ENCODE assay signal across 15 cellular contexts in genomic region chr4:122588453-122589238, GRCh38. TPM values are rescaled to one million over a fixed set of nuclear protein-coding genes. Genes with fewer than 3 reads are reported as not detected.
DNase-seq lines count a peak whose midpoint lies in the region; ATAC-seq and TF ChIP-seq lines count a peak whose summit lies in the region.
"Had no signal": no experiment of that assay in that cellular context is flagged by ENCODE, and none has a peak within 500 bp of the region (broad histone marks: within the 10 kb centered on the region; RNA-seq: fewer than 3 reads in every experiment).

No MANE protein-coding gene starts in this region.

- H3K4me3 ChIP-seq in mammary epithelial cell (replicated peaks in 1 of 3; ENCODE audit: insufficient read depth in 1 of 3, low read depth in 2 of 3, low read length in 3 of 3), result no peak overlapping the region
- no peak overlapping the region for H3K4me3 ChIP-seq in PC-3 (ENCODE audit: low read length)
- no peak overlapping the region for H3K4me3 ChIP-seq in upper lobe of right lung

- H3K4me2 ChIP-seq in mammary epithelial cell (ENCODE audit: insufficient read depth, low read depth, low read length), result no peak overlapping the region
- H3K4me2 ChIP-seq in PC-3 (ENCODE audit: low read length), result no peak overlapping the region

- H2AFZ ChIP-seq in mammary epithelial cell (ENCODE audit: low read depth, low read length) (no peak overlapping the region), PC-3 (ENCODE audit: low read length) (no peak overlapping the region)

- BruUV-seq in MCF 10A (replicated peaks; lab: Mats Ljungman, UMichigan) (no TSS peak), mammary epithelial cell (replicated peaks; lab: Mats Ljungman, UMichigan) (no TSS peak), PC-3 (replicated peaks; lab: Mats Ljungman, UMichigan) (no TSS peak)

- H3K27ac ChIP-seq in mammary epithelial cell (ENCODE audit: insufficient read depth, low read depth, low read length) (no peak overlapping the region), PC-3 (ENCODE audit: low read length) (no peak overlapping the region), upper lobe of right lung (no peak overlapping the region)

- intact Hi-C loops in MCF 10A (cut with micrococcal nuclease) (no loop called here), mammary epithelial cell (cut with micrococcal nuclease) (no loop called here), PC-3 (cut with micrococcal nuclease) (no loop called here), upper lobe of right lung (cut with DNase I) (no loop called here)

- dilution Hi-C loops in mammary epithelial cell (cut with HindIII; ENCODE audit: low sequenced_read_pairs), result no loop called here

- in situ Hi-C loops in mammary epithelial cell (cut with MboI; ENCODE audit: low sequenced_read_pairs in 2 of 2), result no loop called here
- in situ Hi-C loops in GM13976 (cut with MboI; ENCODE audit: low sequenced_read_pairs, unreplicated experiment), result no loop called here

- H4K20me1 ChIP-seq in mammary epithelial cell (ENCODE audit: insufficient read depth, low read length), result no peaks in the 10 kb centered on the region
- no peaks in the 10 kb centered on the region for H4K20me1 ChIP-seq in PC-3 (ENCODE audit: low read length)

- H3K9ac ChIP-seq in mammary epithelial cell (ENCODE audit: insufficient read depth, low read length), result no peak overlapping the region
- no peak overlapping the region for H3K9ac ChIP-seq in PC-3 (ENCODE audit: low read length)

- no peak overlapping the region for H3K4me3 Mint-ChIP-seq in MCF 10A (ENCODE audit: unreplicated experiment)
- H3K4me3 Mint-ChIP-seq: activated naive CD4-positive, alpha-beta T cell treated with anti-CD3 and anti-CD28 coated beads, Interleukin-2, amount 50 U/mL, for 24 hours; memory B cell; T-cell had no signal

- H3K4me1 ChIP-seq in mammary epithelial cell (ENCODE audit: insufficient read depth, low read length) (peaks cover 14% of the 10 kb centered on the region), PC-3 (ENCODE audit: insufficient read depth, low read length) (peaks cover 22% of the 10 kb centered on the region), upper lobe of right lung (no peaks in the 10 kb centered on the region)

- H3K9me3 Mint-ChIP-seq in MCF 10A (ENCODE audit: unreplicated experiment), result no peaks in the 10 kb centered on the region
- H3K9me3 Mint-ChIP-seq: memory B cell, T-cell had no signal

- H3K79me2 ChIP-seq in mammary epithelial cell (ENCODE audit: insufficient read depth, low read length) (no peaks in the 10 kb centered on the region), PC-3 (ENCODE audit: low read length) (no peaks in the 10 kb centered on the region)

- H3K27me3 ChIP-seq in mammary epithelial cell (ENCODE audit: insufficient read depth, low read length), result no peaks in the 10 kb centered on the region
- no peaks in the 10 kb centered on the region for H3K27me3 ChIP-seq in PC-3 (ENCODE audit: low read length)
- no peaks in the 10 kb centered on the region for H3K27me3 ChIP-seq in upper lobe of right lung

- H3K9me3 ChIP-seq in mammary epithelial cell (replicated peaks; ENCODE audit: insufficient read depth, low read length), result no peaks in the 10 kb centered on the region
- H3K9me3 ChIP-seq in PC-3 (ENCODE audit: low read length), result no peaks in the 10 kb centered on the region
- H3K9me3 ChIP-seq in upper lobe of right lung, result no peaks in the 10 kb centered on the region

- POLR2A ChIA-PET in MCF 10A (lab: Yijun Ruan, JAX) (interaction anchor here (0.6 kb wide), 1 partner anchor 167 kb away, joined by 3 read pairs; no protein-coding TSS in a partner anchor), PC-3 (lab: Charles Lee; ENCODE audit: unreplicated experiment) (no interaction called here)

- CTCF ChIA-PET in MCF 10A (lab: Yijun Ruan, JAX), result interaction anchor here (0.6 to 2.4 kb wide), 6 partner anchors 11 to 128 kb away, joined by 3 to 16 read pairs (median 4); no protein-coding TSS in a partner anchor
- CTCF ChIA-PET in mammary epithelial cell (lab: Charles Lee; ENCODE audit: low non-redundant PET), result no interaction called here
- CTCF ChIA-PET in PC-3 (lab: Charles Lee), result interaction anchor here (0.5 to 0.6 kb wide), 2 partner anchors 18 to 128 kb away, joined by 3 to 4 read pairs; no protein-coding TSS in a partner anchor

- H3K27me3 Mint-ChIP-seq in MCF 10A (ENCODE audit: insufficient read depth, unreplicated experiment), result no peaks in the 10 kb centered on the region
- H3K27me3 Mint-ChIP-seq: activated naive CD4-positive, alpha-beta T cell treated with anti-CD3 and anti-CD28 coated beads, Interleukin-2, amount 50 U/mL, for 24 hours; T-cell had no signal

- DNase-seq in MCF 10A (ENCODE audit: unreplicated experiment) (peak; percentile 24), mammary epithelial cell (no peak), PC-3 (peak; percentile 62), fibroblast of gingiva (ENCODE audit: low read depth) (peak; percentile 72), upper lobe of right lung (no peak), CD1c-positive myeloid dendritic cell (ENCODE audit: extremely low spot score) (no peak), GM13976 (ENCODE audit: low spot score) (no peak), DMS79 treated with DMSO at 0.1 percent for 48 hours (lab: John Stamatoyannopoulos, UW) (no peak)
- DNase-seq: 8988T; activated CD4-positive, CD25-positive, alpha-beta regulatory T cell; T-cell had no signal

- 87% methylated on average over 4 of the region's 4 CpGs for WGBS in mammary epithelial cell (ENCODE audit: low coverage, missing lambda C conversion rate)

- peaks cover 19% of the 10 kb centered on the region for H3K4me1 Mint-ChIP-seq in MCF 10A (ENCODE audit: insufficient read depth, unreplicated experiment)

- peak; percentile 36 for ATAC-seq in PC-3
- ATAC-seq in upper lobe of right lung, result peak; percentile 64
- ATAC-seq: T-cell had no signal

- no peaks in the 10 kb centered on the region for H3K9me2 ChIP-seq in PC-3 (replicated peaks; ENCODE audit: low read length)

- H3K36me3 Mint-ChIP-seq in MCF 10A (ENCODE audit: insufficient read depth, unreplicated experiment), result no peaks in the 10 kb centered on the region
- H3K36me3 Mint-ChIP-seq: activated naive CD4-positive, alpha-beta T cell treated with anti-CD3 and anti-CD28 coated beads, Interleukin-2, amount 50 U/mL, for 24 hours; memory B cell; T-cell had no signal

- H3K27ac Mint-ChIP-seq in MCF 10A (ENCODE audit: low read depth, unreplicated experiment), result no peak overlapping the region
- H3K27ac Mint-ChIP-seq: activated naive CD4-positive, alpha-beta T cell treated with anti-CD3 and anti-CD28 coated beads, Interleukin-2, amount 50 U/mL, for 24 hours; memory B cell; T-cell had no signal

- no peaks in the 10 kb centered on the region for H3K36me3 ChIP-seq in mammary epithelial cell (ENCODE audit: insufficient read depth, low read length)
- no peaks in the 10 kb centered on the region for H3K36me3 ChIP-seq in PC-3 (ENCODE audit: low read depth, low read length)
- no peaks in the 10 kb centered on the region for H3K36me3 ChIP-seq in upper lobe of right lung

- no peaks in the 10 kb centered on the region for H3F3A ChIP-seq in PC-3 (ENCODE audit: low read length, unreplicated experiment)

- TF ChIP-seq CTCF in MCF 10A (IDR thresholded peaks at IDR 0.05; ENCODE audit: unreplicated experiment), result no peak
- no peak for TF ChIP-seq CTCF in mammary epithelial cell (conservative IDR thresholded peaks at IDR 0.05 in 1 of 2, IDR thresholded peaks at IDR 0.05 in 1 of 2; ENCODE audit: extremely low read depth in 1 of 2, insufficient read depth in 1 of 2, low read depth in 1 of 2, low read length in 2 of 2)
- TF ChIP-seq CTCF in PC-3 (conservative IDR thresholded peaks at IDR 0.05; ENCODE audit: low read depth, low read length), result no peak
- no peak for TF ChIP-seq CTCF in upper lobe of right lung (IDR thresholded peaks at IDR 0.05)
- TF ChIP-seq CTCF in GM13976 (IDR thresholded peaks at IDR 0.05; ENCODE audit: borderline replicate concordance, control extremely low read depth, extremely low read depth, insufficient read depth, missing control alignments), result no peak

RNA-seq across cellular contexts. Expression of gene IL21, which starts 32.2 kb away (rescaled TPM):
- total RNA-seq in MCF 10A (2022) (not detected in 2 replicates), mammary epithelial cell (not detected), PC-3 (2014; rRNA removed) (not detected in 2 replicates), upper lobe of right lung (not detected)
- not detected for polyA plus RNA-seq in mammary epithelial cell
- not detected for polyA minus RNA-seq in mammary epithelial cell
- total RNA-seq: chondrocyte, epithelial cell of proximal tubule had no signal

Comparison
In these comparisons a context has a peak if more than half of its experiments do, and no peak if none do; other contexts are left out.
1. DNase-seq: peak in MCF 10A (single experiment), PC-3 (single experiment) and fibroblast of gingiva (single experiment); none in mammary epithelial cell (single experiment), upper lobe of right lung (single experiment), CD1c-positive myeloid dendritic cell (single experiment), GM13976 (single experiment) and DMS79 treated with DMSO at 0.1 percent for 48 hours (single experiment).